Comparison of ENCODE assay signal across 23 cellular contexts in the genomic region with DNA sequence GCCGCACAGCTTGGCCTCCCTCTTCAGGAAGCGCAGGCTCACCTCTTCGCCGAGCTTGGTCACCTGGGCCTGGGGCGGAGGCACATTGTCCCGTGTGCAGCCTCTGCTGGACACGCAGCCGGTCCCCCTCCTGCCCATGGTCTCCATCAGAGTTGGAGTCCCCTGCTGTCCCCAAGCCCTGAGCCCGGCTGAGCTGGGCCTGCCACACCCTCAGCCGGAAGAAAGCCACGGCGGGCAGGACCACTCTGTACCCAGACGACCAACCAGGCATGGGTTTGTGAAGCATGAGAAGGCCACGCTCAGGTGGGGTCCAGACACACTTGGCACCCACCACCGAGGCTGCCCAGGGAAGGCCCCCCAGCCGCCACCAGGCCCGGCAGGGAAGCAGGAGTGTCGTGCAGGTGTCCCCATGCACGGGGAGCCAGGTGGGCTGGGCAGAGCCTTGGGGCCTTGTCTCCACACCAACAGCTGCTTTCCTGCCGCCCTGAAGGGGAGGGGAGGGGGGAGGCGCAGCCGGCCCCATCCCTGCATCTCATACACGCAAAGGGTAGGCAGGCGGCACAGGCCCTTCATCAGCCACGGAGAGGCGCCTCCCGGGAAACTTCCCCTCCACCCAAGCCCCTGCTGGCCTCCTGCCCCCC. TPM values are rescaled to one million over a fixed set of nuclear protein-coding genes. Genes with fewer than 3 reads are reported as not detected.
DNase-seq lines count a peak whose midpoint lies in the region; ATAC-seq and TF ChIP-seq lines count a peak whose summit lies in the region.
"Had no signal": no experiment of that assay in that cellular context is flagged by ENCODE, and none has a peak within 500 bp of the region (broad histone marks: within the 10 kb centered on the region; RNA-seq: fewer than 3 reads in every experiment).

No MANE protein-coding gene starts in this region.

- ATAC-seq in GM21723 (IDR thresholded peaks at IDR 0.05; ENCODE audit: unreplicated experiment): no peak

- H3K4me3 ChIP-seq in mesenchymal stem cell (ENCODE audit: insufficient read depth in 1 of 2, low read depth in 1 of 2, low read length in 2 of 2) (no peak overlapping the region), right atrium auricular region (no peak overlapping the region)
- H3K4me3 ChIP-seq: PC-9 had no signal

- peak overlapping the region; percentile 0 for H4K8ac ChIP-seq in mesenchymal stem cell (ENCODE audit: low read length)

- H3K4me1 ChIP-seq in mesenchymal stem cell (ENCODE audit: control insufficient read depth, insufficient read depth, low read depth, low read length): peaks cover 16% of the 10 kb centered on the region
- no peaks in the 10 kb centered on the region for H3K4me1 ChIP-seq in right atrium auricular region

- no peak overlapping the region for H3K4ac ChIP-seq in mesenchymal stem cell (ENCODE audit: low read depth in 1 of 2, low read length in 2 of 2)

- no peak overlapping the region for H3K18ac ChIP-seq in mesenchymal stem cell (ENCODE audit: low read depth in 1 of 2, low read length in 2 of 2)

- DNase-seq in NCI-H1417 (lab: John Stamatoyannopoulos, UW): peak in 2 of 3 experiments; percentile 79 to 80
- DNase-seq in NCI-H1417 treated with DMSO at 0.1 percent for 48 hours (lab: John Stamatoyannopoulos, UW): no peak
- DNase-seq in DMS53 (lab: John Stamatoyannopoulos, UW): peak; percentile 89
- DNase-seq in NCI-H345 treated with DMSO at 0.1 percent for 48 hours (lab: John Stamatoyannopoulos, UW; ENCODE audit: unreplicated experiment): peak; percentile 45
- DNase-seq in mesenchymal stem cell: no peak
- no peak for DNase-seq in right atrium auricular region (ENCODE audit: low spot score)
- DNase-seq in activated T-cell treated with anti-CD3 and anti-CD28 coated beads, Interleukin-2, amount 50 U/mL, for 48 hours: no peak
- DNase-seq: 8988T; Calu3; CD4-positive, alpha-beta T cell; DMS79 treated with DMSO at 0.1 percent for 48 hours; HCEC 1CT; MM.1S; NCI-H187 treated with DMSO at 0.1 percent for 48 hours; NCI-H510A treated with DMSO at 0.1 percent for 48 hours; NCI-H82; PC-9; SW 1271; T-helper 2 cell had no signal

- H3K27ac ChIP-seq in mesenchymal stem cell (ENCODE audit: low read length, poor library complexity, severe bottlenecking) (no peak overlapping the region), right atrium auricular region (no peak overlapping the region)
- H3K27ac ChIP-seq: PC-9 had no signal

- H2BK15ac ChIP-seq in mesenchymal stem cell (ENCODE audit: low read depth, poor library complexity, severe bottlenecking): no peak overlapping the region

- H3K36me3 ChIP-seq in mesenchymal stem cell (ENCODE audit: control insufficient read depth in 1 of 2, insufficient read depth in 2 of 2, low read depth in 1 of 2, low read length in 2 of 2): peaks cover 0 to 5% of the 10 kb centered on the region in 2 experiments
- H3K36me3 ChIP-seq in right atrium auricular region: no peaks in the 10 kb centered on the region

- no peak overlapping the region for H3K23ac ChIP-seq in mesenchymal stem cell (ENCODE audit: low read length in 2 of 2)

- no peaks in the 10 kb centered on the region for H3K79me1 ChIP-seq in mesenchymal stem cell (replicated peaks; ENCODE audit: low read length, poor library complexity, severe bottlenecking)

- H2BK5ac ChIP-seq in mesenchymal stem cell (ENCODE audit: low read depth, low read length, poor library complexity, severe bottlenecking): no peak overlapping the region

- H2AFZ ChIP-seq in mesenchymal stem cell (ENCODE audit: low read depth, low read length): no peak overlapping the region
- H2AFZ ChIP-seq: PC-9 had no signal

- no peaks in the 10 kb centered on the region for H3K27me3 ChIP-seq in mesenchymal stem cell (ENCODE audit: control insufficient read depth in 1 of 2, insufficient read depth in 1 of 2, low read length in 2 of 2)
- H3K27me3 ChIP-seq in right atrium auricular region: no peaks in the 10 kb centered on the region

- WGBS in mesenchymal stem cell: 87% methylated on average over 20 of the region's 27 CpGs

- no peak overlapping the region for H2BK12ac ChIP-seq in mesenchymal stem cell (ENCODE audit: low read length in 2 of 2)

- H3K4me2 ChIP-seq in mesenchymal stem cell (ENCODE audit: low read length, poor library complexity, severe bottlenecking): no peak overlapping the region
- H3K4me2 ChIP-seq: PC-9 had no signal

- H3K9me3 ChIP-seq in mesenchymal stem cell (ENCODE audit: control insufficient read depth, low read length) (no peaks in the 10 kb centered on the region), right atrium auricular region (no peaks in the 10 kb centered on the region)

- H2AK5ac ChIP-seq in mesenchymal stem cell (ENCODE audit: low read length, severe bottlenecking): no peak overlapping the region

- H2BK120ac ChIP-seq in mesenchymal stem cell (ENCODE audit: low read depth, low read length): no peak overlapping the region

- no peak for TF ChIP-seq CTCF in right atrium auricular region (IDR thresholded peaks at IDR 0.05)

- no peak overlapping the region for H3K9ac ChIP-seq in mesenchymal stem cell (ENCODE audit: low read length)

- H4K91ac ChIP-seq in mesenchymal stem cell (ENCODE audit: low read length): no peak overlapping the region

- H3K14ac ChIP-seq in mesenchymal stem cell (ENCODE audit: low read length in 2 of 2): no peak overlapping the region

RNA-seq across cellular contexts. Expression of a gene that starts 5.2 kb away (rescaled TPM):
- 0.32 TPM for polyA plus RNA-seq in mesenchymal stem cell (2013, experiment 1 of 2)
- polyA plus RNA-seq in mesenchymal stem cell (2013, experiment 2 of 2): 0.26 TPM
- not detected for total RNA-seq in right atrium auricular region

RNA-seq across cellular contexts. Expression of a gene that starts 8.3 kb away (rescaled TPM):
- not detected for polyA plus RNA-seq in mesenchymal stem cell (2013, experiment 1 of 2)
- polyA plus RNA-seq in mesenchymal stem cell (2013, experiment 2 of 2): not detected
- total RNA-seq in right atrium auricular region: not detected
- total RNA-seq: Calu3, LHCN-M2, PC-9, SK-MEL-5 had no signal
- polyA plus RNA-seq: AG04450 had no signal

RNA-seq across cellular contexts. Expression of a gene that starts 18.6 kb away (rescaled TPM):
- polyA plus RNA-seq in mesenchymal stem cell (2013, experiment 1 of 2): 11.2 TPM
- 11.4 TPM for polyA plus RNA-seq in mesenchymal stem cell (2013, experiment 2 of 2)
- total RNA-seq in right atrium auricular region: 10 to 100 TPM; 13.4 to 19.7 TPM

RNA-seq across cellular contexts. Expression of a gene that starts 24.7 kb away (rescaled TPM):
- polyA plus RNA-seq in mesenchymal stem cell (2013, experiment 1 of 2): 7.4 TPM
- polyA plus RNA-seq in mesenchymal stem cell (2013, experiment 2 of 2): 7.0 TPM
- 10 to 100 TPM; 11.0 to 17.6 TPM for total RNA-seq in right atrium auricular region

RNA-seq across cellular contexts. Expression of a gene that starts 35.6 kb away (rescaled TPM):
- polyA plus RNA-seq in mesenchymal stem cell (2013, experiment 1 of 2): 91.3 TPM
- 88.2 TPM for polyA plus RNA-seq in mesenchymal stem cell (2013, experiment 2 of 2)
- total RNA-seq in right atrium auricular region: 10 to 100 TPM; 19.4 to 31.7 TPM

Comparison
In these comparisons a context has a peak if more than half of its experiments do, and no peak if none do; other contexts are left out.
1. DNase-seq: peak in NCI-H1417 (2 of 3), DMS53 (single experiment) and NCI-H345 treated with DMSO at 0.1 percent for 48 hours (single experiment); none in NCI-H1417 treated with DMSO at 0.1 percent for 48 hours (single experiment), mesenchymal stem cell (single experiment), right atrium auricular region (single experiment) and activated T-cell treated with anti-CD3 and anti-CD28 coated beads, Interleukin-2, amount 50 U/mL, for 48 hours (0 of 2).